In genomic region chr19:49590071-49590970, GRCh38 we compare ENCODE assay signal across 1 cellular context.
A peak's percentile ranks its signal among the peaks of the same experiment; 100 is the strongest.
TF ChIP-seq lines count a peak whose summit lies in the region.

No MANE protein-coding gene starts in this region.

TF ChIP-seq in HepG2, 621 proteins besides CTCF, POLR2A, EP300 and RAD21 (continued from another document and continues in another):
- TF ChIP-seq, protein P1, sequence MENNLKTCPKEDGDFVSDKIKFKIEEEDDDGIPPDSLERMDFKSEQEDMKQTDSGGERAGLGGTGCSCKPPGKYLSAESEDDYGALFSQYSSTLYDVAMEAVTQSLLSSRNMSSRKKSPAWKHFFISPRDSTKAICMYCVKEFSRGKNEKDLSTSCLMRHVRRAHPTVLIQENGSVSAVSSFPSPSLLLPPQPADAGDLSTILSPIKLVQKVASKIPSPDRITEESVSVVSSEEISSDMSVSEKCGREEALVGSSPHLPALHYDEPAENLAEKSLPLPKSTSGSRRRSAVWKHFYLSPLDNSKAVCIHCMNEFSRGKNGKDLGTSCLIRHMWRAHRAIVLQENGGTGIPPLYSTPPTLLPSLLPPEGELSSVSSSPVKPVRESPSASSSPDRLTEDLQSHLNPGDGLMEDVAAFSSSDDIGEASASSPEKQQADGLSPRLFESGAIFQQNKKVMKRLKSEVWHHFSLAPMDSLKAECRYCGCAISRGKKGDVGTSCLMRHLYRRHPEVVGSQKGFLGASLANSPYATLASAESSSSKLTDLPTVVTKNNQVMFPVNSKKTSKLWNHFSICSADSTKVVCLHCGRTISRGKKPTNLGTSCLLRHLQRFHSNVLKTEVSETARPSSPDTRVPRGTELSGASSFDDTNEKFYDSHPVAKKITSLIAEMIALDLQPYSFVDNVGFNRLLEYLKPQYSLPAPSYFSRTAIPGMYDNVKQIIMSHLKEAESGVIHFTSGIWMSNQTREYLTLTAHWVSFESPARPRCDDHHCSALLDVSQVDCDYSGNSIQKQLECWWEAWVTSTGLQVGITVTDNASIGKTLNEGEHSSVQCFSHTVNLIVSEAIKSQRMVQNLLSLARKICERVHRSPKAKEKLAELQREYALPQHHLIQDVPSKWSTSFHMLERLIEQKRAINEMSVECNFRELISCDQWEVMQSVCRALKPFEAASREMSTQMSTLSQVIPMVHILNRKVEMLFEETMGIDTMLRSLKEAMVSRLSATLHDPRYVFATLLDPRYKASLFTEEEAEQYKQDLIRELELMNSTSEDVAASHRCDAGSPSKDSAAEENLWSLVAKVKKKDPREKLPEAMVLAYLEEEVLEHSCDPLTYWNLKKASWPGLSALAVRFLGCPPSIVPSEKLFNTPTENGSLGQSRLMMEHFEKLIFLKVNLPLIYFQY (CRISPR knock-in tag; IDR thresholded peaks at IDR 0.05; ENCODE audit: borderline replicate concordance) = no peak
- TF ChIP-seq BHLHE40 (IDR thresholded peaks at IDR 0.05; ENCODE audit: low read length) = no peak
- TF ChIP-seq MAZ (IDR thresholded peaks at IDR 0.05; ENCODE audit: borderline replicate concordance, low read depth, low read length) = peak; percentile 47; the same call in 1 of the 2 replicates
- no peak; the same call in 1 of the 2 replicates for TF ChIP-seq MAZ (CRISPR knock-in tag; IDR thresholded peaks at IDR 0.05; ENCODE audit: low read depth)
- TF ChIP-seq SP140L (CRISPR knock-in tag; IDR thresholded peaks at IDR 0.05; ENCODE audit: borderline replicate concordance) = no peak
- TF ChIP-seq POLR2G (IDR thresholded peaks at IDR 0.05; ENCODE audit: low read depth, low read length) = peak; percentile 88
- 0 out of 2 replicates have a peak, but pooled peaks have one; percentile 34 for TF ChIP-seq MIER2 (CRISPR knock-in tag; IDR thresholded peaks at IDR 0.05)
- no peak for TF ChIP-seq ZNF34 (CRISPR knock-in tag; IDR thresholded peaks at IDR 0.05; ENCODE audit: borderline replicate concordance)
- no peak; the same call in 1 of the 2 replicates for TF ChIP-seq FOSL2 (CRISPR knock-in tag; IDR thresholded peaks at IDR 0.05)
- TF ChIP-seq KLF11 (CRISPR knock-in tag; IDR thresholded peaks at IDR 0.05) = no peak
- peak; percentile 57; the same call in 1 of the 2 replicates for TF ChIP-seq TFE3 (CRISPR knock-in tag; IDR thresholded peaks at IDR 0.05)
- peak; percentile 90 for TF ChIP-seq PRDM10 (CRISPR knock-in tag; IDR thresholded peaks at IDR 0.05; ENCODE audit: low read depth)
- no peak for TF ChIP-seq NPAS2 (CRISPR knock-in tag; IDR thresholded peaks at IDR 0.05; ENCODE audit: borderline replicate concordance)
- no peak for TF ChIP-seq ZC3H13 (CRISPR knock-in tag; IDR thresholded peaks at IDR 0.05)
- no peak; the same call in 1 of the 2 replicates for TF ChIP-seq CREBL2 (CRISPR knock-in tag; IDR thresholded peaks at IDR 0.05; ENCODE audit: borderline replicate concordance)
- TF ChIP-seq, protein P2, sequence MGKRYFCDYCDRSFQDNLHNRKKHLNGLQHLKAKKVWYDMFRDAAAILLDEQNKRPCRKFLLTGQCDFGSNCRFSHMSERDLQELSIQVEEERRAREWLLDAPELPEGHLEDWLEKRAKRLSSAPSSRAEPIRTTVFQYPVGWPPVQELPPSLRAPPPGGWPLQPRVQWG (CRISPR knock-in tag; IDR thresholded peaks at IDR 0.05; ENCODE audit: borderline replicate concordance, low read depth) = no peak
- no peak for TF ChIP-seq ZKSCAN5 (CRISPR knock-in tag; IDR thresholded peaks at IDR 0.05)
- peak; percentile 96 for TF ChIP-seq AGO2 (optimal IDR thresholded peaks at IDR 0.05; ENCODE audit: low read depth, low read length)
- no peak for TF ChIP-seq EZH2 (conservative IDR thresholded peaks at IDR 0.05; ENCODE audit: low read depth, low read length)
- TF ChIP-seq, protein P3, sequence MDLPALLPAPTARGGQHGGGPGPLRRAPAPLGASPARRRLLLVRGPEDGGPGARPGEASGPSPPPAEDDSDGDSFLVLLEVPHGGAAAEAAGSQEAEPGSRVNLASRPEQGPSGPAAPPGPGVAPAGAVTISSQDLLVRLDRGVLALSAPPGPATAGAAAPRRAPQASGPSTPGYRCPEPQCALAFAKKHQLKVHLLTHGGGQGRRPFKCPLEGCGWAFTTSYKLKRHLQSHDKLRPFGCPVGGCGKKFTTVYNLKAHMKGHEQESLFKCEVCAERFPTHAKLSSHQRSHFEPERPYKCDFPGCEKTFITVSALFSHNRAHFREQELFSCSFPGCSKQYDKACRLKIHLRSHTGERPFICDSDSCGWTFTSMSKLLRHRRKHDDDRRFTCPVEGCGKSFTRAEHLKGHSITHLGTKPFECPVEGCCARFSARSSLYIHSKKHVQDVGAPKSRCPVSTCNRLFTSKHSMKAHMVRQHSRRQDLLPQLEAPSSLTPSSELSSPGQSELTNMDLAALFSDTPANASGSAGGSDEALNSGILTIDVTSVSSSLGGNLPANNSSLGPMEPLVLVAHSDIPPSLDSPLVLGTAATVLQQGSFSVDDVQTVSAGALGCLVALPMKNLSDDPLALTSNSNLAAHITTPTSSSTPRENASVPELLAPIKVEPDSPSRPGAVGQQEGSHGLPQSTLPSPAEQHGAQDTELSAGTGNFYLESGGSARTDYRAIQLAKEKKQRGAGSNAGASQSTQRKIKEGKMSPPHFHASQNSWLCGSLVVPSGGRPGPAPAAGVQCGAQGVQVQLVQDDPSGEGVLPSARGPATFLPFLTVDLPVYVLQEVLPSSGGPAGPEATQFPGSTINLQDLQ (CRISPR knock-in tag; IDR thresholded peaks at IDR 0.05) = no peak; the same call in 1 of the 2 replicates
- peak; percentile 57; the same call in 1 of the 2 replicates for TF ChIP-seq GABPB1 (CRISPR knock-in tag; IDR thresholded peaks at IDR 0.05)
- peak; percentile 83 for TF ChIP-seq ZNF687 (CRISPR knock-in tag; IDR thresholded peaks at IDR 0.05)
- no peak for TF ChIP-seq ZNF510 (CRISPR knock-in tag; IDR thresholded peaks at IDR 0.05; ENCODE audit: low read depth)
- 0 out of 2 replicates have a peak, but pooled peaks have one; percentile 11 for TF ChIP-seq CREM (IDR thresholded peaks at IDR 0.05)
- no peak for TF ChIP-seq CREM (CRISPR knock-in tag; IDR thresholded peaks at IDR 0.05)
- TF ChIP-seq SOX13 (IDR thresholded peaks at IDR 0.05) = no peak
- TF ChIP-seq SOX13 (CRISPR knock-in tag; conservative IDR thresholded peaks at IDR 0.05 in 1 of 2, IDR thresholded peaks at IDR 0.05 in 1 of 2) = 0 out of 4 replicates have a peak, but pooled peaks of 1 of the 2 experiments have one; percentile 3
- peak; percentile 68; the same call in 1 of the 2 replicates for TF ChIP-seq MXD1 (CRISPR knock-in tag; IDR thresholded peaks at IDR 0.05)
- no peak for TF ChIP-seq ZBTB21 (CRISPR knock-in tag; IDR thresholded peaks at IDR 0.05)
- no peak for TF ChIP-seq CBX1 (IDR thresholded peaks at IDR 0.05; ENCODE audit: low read depth)
- TF ChIP-seq SAP130 (CRISPR knock-in tag; IDR thresholded peaks at IDR 0.05; ENCODE audit: low read depth) = peak; percentile 85
- peak; percentile 32; the same call in 1 of the 2 replicates for TF ChIP-seq SIN3B (IDR thresholded peaks at IDR 0.05; ENCODE audit: low read length)
- peak; percentile 70; the same call in 1 of the 2 replicates for TF ChIP-seq HDAC1 (CRISPR knock-in tag; IDR thresholded peaks at IDR 0.05)
- TF ChIP-seq ZNF878 (CRISPR knock-in tag; IDR thresholded peaks at IDR 0.05) = no peak
- peak; percentile 13; the same call in 1 of the 2 replicates for TF ChIP-seq MIXL1 (CRISPR knock-in tag; IDR thresholded peaks at IDR 0.05)
- TF ChIP-seq ZNF441 (CRISPR knock-in tag; IDR thresholded peaks at IDR 0.05; ENCODE audit: borderline replicate concordance) = peak; percentile 47
- TF ChIP-seq ZNF547 (CRISPR knock-in tag; IDR thresholded peaks at IDR 0.05) = peak; percentile 71; the same call in 1 of the 2 replicates
- TF ChIP-seq ZSCAN25 (CRISPR knock-in tag; IDR thresholded peaks at IDR 0.05) = no peak
- no peak for TF ChIP-seq TEAD2 (CRISPR knock-in tag; IDR thresholded peaks at IDR 0.05)
- peak; percentile 26; the same call in 1 of the 2 replicates for TF ChIP-seq ZNF280D (CRISPR knock-in tag; IDR thresholded peaks at IDR 0.05)
- 0 out of 2 replicates have a peak, but pooled peaks have one; percentile 27 for TF ChIP-seq ZNF777 (CRISPR knock-in tag; IDR thresholded peaks at IDR 0.05)
- TF ChIP-seq NCOA2 (CRISPR knock-in tag; IDR thresholded peaks at IDR 0.05) = peak; percentile 40
- no peak for TF ChIP-seq GATA4 (IDR thresholded peaks at IDR 0.05; ENCODE audit: borderline replicate concordance, low read depth)
